2 cellular contexts compared by ENCODE assay signal in genomic region chr1:241674805-241675384, GRCh38.
TF ChIP-seq lines count a peak whose summit lies in the region.

No MANE protein-coding gene starts in this region.

TF ChIP-seq in HEK293, 187 proteins besides CTCF, POLR2A, EP300 and RAD21:
- TF ChIP-seq ZNF366 (tag by site-specific recombination; conservative IDR thresholded peaks at IDR 0.05) (peak; percentile 83), ZNF426 (tag by site-specific recombination; IDR thresholded peaks at IDR 0.05) (no peak), ZNF221 (tag by site-specific recombination; IDR thresholded peaks at IDR 0.05; ENCODE audit: borderline replicate concordance) (no peak)

TF ChIP-seq in K562, 482 proteins besides CTCF, POLR2A, EP300 and RAD21:
- no peak for TF ChIP-seq ILF3 (IDR thresholded peaks at IDR 0.05; ENCODE audit: borderline replicate concordance)
- TF ChIP-seq PCBP1 (IDR thresholded peaks at IDR 0.05; ENCODE audit: low read depth, low read length, poor library complexity, severe bottlenecking), result peak; percentile 94
- TF ChIP-seq PCBP2 (IDR thresholded peaks at IDR 0.05; ENCODE audit: low read depth, low read length, poor library complexity, severe bottlenecking), result peak; percentile 96
